In the genomic region with DNA sequence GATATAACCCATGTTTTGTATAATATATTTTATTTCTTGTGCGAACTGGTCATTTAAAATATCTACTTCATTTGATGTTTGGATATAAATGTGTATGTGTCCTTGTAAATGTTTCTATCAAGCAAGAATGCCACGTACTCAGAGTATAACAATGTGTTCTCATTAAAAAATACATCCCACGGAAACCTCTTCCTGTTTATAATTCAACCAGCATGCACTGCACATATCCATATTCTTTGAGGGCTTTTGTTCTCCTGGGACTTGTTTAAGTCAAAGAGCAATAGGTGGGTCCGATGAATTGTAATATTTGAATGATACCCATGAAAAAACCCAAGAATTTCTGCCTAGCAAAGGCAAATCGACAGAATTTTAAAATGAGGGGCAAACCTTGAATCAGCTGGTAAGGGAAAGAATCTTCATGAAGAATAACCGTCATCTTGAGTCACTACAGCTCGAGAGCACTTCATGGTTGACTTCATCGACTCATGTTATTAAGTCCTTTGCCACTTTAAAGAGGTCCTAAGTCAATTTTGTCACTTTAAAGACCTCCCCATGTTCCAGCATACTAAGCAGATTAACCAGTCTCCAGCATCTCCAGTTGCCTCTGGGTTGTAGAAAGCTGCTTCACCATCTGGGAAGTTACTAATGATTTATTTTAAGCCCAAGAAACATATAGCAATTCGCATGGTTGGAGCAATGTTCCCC, we compare ENCODE assay signal across 1 cellular context.
TF ChIP-seq lines count a peak whose summit lies in the region.

No MANE protein-coding gene starts in this region.

TF ChIP-seq in SK-N-SH, 30 proteins besides CTCF, POLR2A, EP300 and RAD21 (continued from another document):
- TF ChIP-seq USF2 (IDR thresholded peaks at IDR 0.05; ENCODE audit: borderline replicate concordance, low read depth, low read length) (no peak), FOSL2 (IDR thresholded peaks at IDR 0.05; ENCODE audit: borderline replicate concordance, low read depth) (no peak), TCF12 (IDR thresholded peaks at IDR 0.05) (no peak), GABPA (IDR thresholded peaks at IDR 0.05; ENCODE audit: low read depth) (no peak), POLR2AphosphoS5 (IDR thresholded peaks at IDR 0.05; ENCODE audit: low read depth, low read length) (no peak)
- TF ChIP-seq, protein P1, sequence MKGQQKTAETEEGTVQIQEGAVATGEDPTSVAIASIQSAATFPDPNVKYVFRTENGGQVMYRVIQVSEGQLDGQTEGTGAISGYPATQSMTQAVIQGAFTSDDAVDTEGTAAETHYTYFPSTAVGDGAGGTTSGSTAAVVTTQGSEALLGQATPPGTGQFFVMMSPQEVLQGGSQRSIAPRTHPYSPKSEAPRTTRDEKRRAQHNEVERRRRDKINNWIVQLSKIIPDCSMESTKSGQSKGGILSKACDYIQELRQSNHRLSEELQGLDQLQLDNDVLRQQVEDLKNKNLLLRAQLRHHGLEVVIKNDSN (IDR thresholded peaks at IDR 0.05; ENCODE audit: borderline replicate concordance, low read depth): no peak
